Comparison of ENCODE assay signal across 21 cellular contexts in the genomic region with DNA sequence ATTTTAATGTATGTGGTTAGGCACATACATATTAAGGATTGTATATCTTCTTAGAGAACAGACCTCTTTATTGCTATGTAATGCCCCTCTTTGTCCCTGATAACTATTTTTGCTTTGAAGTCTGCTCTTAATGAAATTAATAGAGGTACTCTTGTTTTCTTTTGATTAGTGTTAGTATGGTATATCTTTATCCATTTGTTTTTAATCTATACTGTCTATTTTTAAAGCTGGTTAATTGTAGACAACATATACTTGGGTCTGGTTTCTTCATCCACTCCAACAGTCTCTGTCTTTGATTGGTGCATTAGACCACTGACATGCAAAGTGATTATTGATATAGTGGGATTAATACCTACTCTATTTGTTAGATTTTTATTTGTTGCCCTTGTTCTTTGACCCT.
"Had no signal": no experiment of that assay in that cellular context is flagged by ENCODE, and none has a peak within 500 bp of the region (broad histone marks: within the 10 kb centered on the region; RNA-seq: fewer than 3 reads in every experiment).

No MANE protein-coding gene starts in this region.

- H3K27me3 ChIP-seq: dorsolateral prefrontal cortex, esophagus squamous epithelium, gastrocnemius medialis, heart left ventricle, left lung had no signal

- H3K27ac ChIP-seq: coronary artery, dorsolateral prefrontal cortex, epithelial cell of prostate, esophagus squamous epithelium, gastrocnemius medialis, heart left ventricle, left lung, lower lobe of right lung had no signal

- H3K9me3 ChIP-seq: esophagus squamous epithelium, gastrocnemius medialis, lower lobe of right lung, mucosa of descending colon had no signal

- H3K4me1 Mint-ChIP-seq: mesothelial cell of epicardium had no signal

- H3K27ac Mint-ChIP-seq: mesothelial cell of epicardium, naive B cell had no signal

- H3K4me1 ChIP-seq: gastrocnemius medialis, heart left ventricle, left lung, lower lobe of right lung had no signal

- DNase-seq: dermis blood vessel endothelial cell; dorsolateral prefrontal cortex; effector CD4-positive, alpha-beta T cell; effector memory CD4-positive, alpha-beta T cell; erythroblast; esophagus squamous epithelium; foreskin fibroblast; foreskin melanocyte; gastrocnemius medialis; heart left ventricle; hippocampal formation; left cardiac atrium; left lung; left ventricle myocardium superior; lower lobe of right lung; mesenchymal stem cell; mucosa of descending colon; naive B cell had no signal

- H3K4me3 Mint-ChIP-seq: mesothelial cell of epicardium, naive B cell had no signal
